In genomic region chr22:50672041-50672440, GRCh38 we compare ENCODE assay signal across 20 cellular contexts. TPM values are rescaled to one million over a fixed set of nuclear protein-coding genes. Genes with fewer than 3 reads are reported as not detected.
DNase-seq lines count a peak whose midpoint lies in the region; ATAC-seq, FAIRE-seq and TF ChIP-seq lines count a peak whose summit lies in the region.
"Had no signal": no experiment of that assay in that cellular context is flagged by ENCODE, and none has a peak within 500 bp of the region (broad histone marks: within the 10 kb centered on the region; RNA-seq: fewer than 3 reads in every experiment).

No MANE protein-coding gene starts in this region.

- H3K4me3 ChIP-seq in adrenal gland (no peak overlapping the region), left ventricle myocardium inferior (peak overlapping the region; percentile 43)

- no peak for TF ChIP-seq POLR2A in adrenal gland (IDR thresholded peaks at IDR 0.05)
- TF ChIP-seq POLR2A in H54 (IDR thresholded peaks at IDR 0.05; ENCODE audit: low read depth, low read length): no peak

- H3K9me3 ChIP-seq in adrenal gland (replicated peaks in 1 of 3) (no peaks in the 10 kb centered on the region), left ventricle myocardium inferior (replicated peaks) (no peaks in the 10 kb centered on the region)

- WGBS in adrenal gland, 4 donors: 70 to 87% (median 77%) methylated on average over 7 to 8 of the region's 8 CpGs

- H3K36me3 ChIP-seq in adrenal gland (replicated peaks in 1 of 2): no peaks in the 10 kb centered on the region
- H3K36me3 ChIP-seq in left ventricle myocardium inferior: peaks cover 13% of the 10 kb centered on the region

- no peak for DNase-seq in adrenal gland
- no peak for DNase-seq in left ventricle myocardium inferior
- DNase-seq in mucosa of gallbladder (ENCODE audit: low spot score): peak; percentile 8
- no peak for DNase-seq in HT-29 (ENCODE audit: low spot score)
- DNase-seq in NCI-H510A (lab: John Stamatoyannopoulos, UW): no peak
- DNase-seq in H54 (ENCODE audit: insufficient read length, low spot score): no peak
- DNase-seq: activated CD4-positive, alpha-beta T cell treated with anti-CD3 and anti-CD28 coated beads for 48 hours; activated T-cell treated with anti-CD3 and anti-CD28 coated beads, Interleukin-2, amount 50 U/mL, for 1 hour; C1 segment of cervical spinal cord; DMS79; foreskin melanocyte; immature natural killer cell; Karpas-422; NCI-H1417; NCI-H345; SIG-M5; T-helper 9 cell had no signal

- FAIRE-seq in H54 (lab: Jason Lieb, UNC): no peak
- FAIRE-seq: endometrium had no signal

- TF ChIP-seq CTCF in adrenal gland (IDR thresholded peaks at IDR 0.05): no peak
- TF ChIP-seq CTCF in left ventricle myocardium inferior (IDR thresholded peaks at IDR 0.05; ENCODE audit: borderline replicate concordance): no peak

- no peak for ATAC-seq in GM19351 (IDR thresholded peaks at IDR 0.05; ENCODE audit: unreplicated experiment)

- H3K4me1 ChIP-seq in adrenal gland (replicated peaks in 1 of 2): peaks cover 0 to 6% of the 10 kb centered on the region in 2 donors
- H3K4me1 ChIP-seq in left ventricle myocardium inferior: peaks cover 39% of the 10 kb centered on the region

- intact Hi-C loops in adrenal gland (cut with DNase I): no loop called here
- intact Hi-C loops in left ventricle myocardium inferior (cut with micrococcal nuclease): no loop called here

- peak overlapping the region in 3 of 5 donors; percentile 23 to 85 (median 63) for H3K27ac ChIP-seq in adrenal gland
- H3K27ac ChIP-seq in left ventricle myocardium inferior (replicated peaks): peak overlapping the region; percentile 95
- peak overlapping the region; percentile 80 for H3K27ac ChIP-seq in temporal lobe (ENCODE audit: low read depth, low read length)

- H3K27me3 ChIP-seq in adrenal gland (peaks cover 20% of the 10 kb centered on the region), left ventricle myocardium inferior (ENCODE audit: low read depth) (peaks cover 80% of the 10 kb centered on the region)

RNA-seq across cellular contexts. Expression of gene SHANK3, which starts 0.6 kb away (rescaled TPM):
- total RNA-seq in adrenal gland (10 to 100 TPM in 3 of 8 donors, 1 to 10 TPM in 5; 5.4 to 26.1 (median 9.8) TPM), left ventricle myocardium inferior (23.1 TPM), mucosa of gallbladder (21.8 TPM), temporal lobe (5.9 TPM)
- 10 to 100 TPM in 2 of 3 donors, under 1 TPM in 1; 0.88 to 44.0 (median 21.3) TPM for polyA plus RNA-seq in adrenal gland
- total RNA-seq in HT-29 (2014; rRNA removed; shearing (Covaris generic)): not detected in 2 replicates
- polyA plus RNA-seq: immature natural killer cell had no signal

RNA-seq across cellular contexts. Expression of gene ARSA, which starts 44.1 kb away (rescaled TPM):
- 10 to 100 TPM; 35.6 to 87.8 (median 67.5) TPM for total RNA-seq in adrenal gland
- 100 to 1,000 TPM in 2 of 3 donors, 1 to 10 TPM in 1; 5.5 to 168 (median 103) TPM for polyA plus RNA-seq in adrenal gland
- total RNA-seq in left ventricle myocardium inferior: 23.5 TPM
- 113 TPM for total RNA-seq in mucosa of gallbladder
- total RNA-seq in temporal lobe: 6.6 TPM
- 11.4 and 16.6 TPM in 2 replicates for total RNA-seq in HT-29 (2014; rRNA removed; shearing (Covaris generic))
